Comparison of ENCODE assay signal across 1 cellular context in genomic region chr15:81411056-81411455, GRCh38.
TF ChIP-seq lines count a peak whose summit lies in the region.

No MANE protein-coding gene starts in this region.

TF ChIP-seq in HepG2, 621 proteins besides CTCF, POLR2A, EP300 and RAD21 (continued from another document):
- TF ChIP-seq HIC2 (CRISPR knock-in tag; IDR thresholded peaks at IDR 0.05; ENCODE audit: low read depth) (no peak), TFDP2 (CRISPR knock-in tag; IDR thresholded peaks at IDR 0.05) (no peak)
